In the genomic region with DNA sequence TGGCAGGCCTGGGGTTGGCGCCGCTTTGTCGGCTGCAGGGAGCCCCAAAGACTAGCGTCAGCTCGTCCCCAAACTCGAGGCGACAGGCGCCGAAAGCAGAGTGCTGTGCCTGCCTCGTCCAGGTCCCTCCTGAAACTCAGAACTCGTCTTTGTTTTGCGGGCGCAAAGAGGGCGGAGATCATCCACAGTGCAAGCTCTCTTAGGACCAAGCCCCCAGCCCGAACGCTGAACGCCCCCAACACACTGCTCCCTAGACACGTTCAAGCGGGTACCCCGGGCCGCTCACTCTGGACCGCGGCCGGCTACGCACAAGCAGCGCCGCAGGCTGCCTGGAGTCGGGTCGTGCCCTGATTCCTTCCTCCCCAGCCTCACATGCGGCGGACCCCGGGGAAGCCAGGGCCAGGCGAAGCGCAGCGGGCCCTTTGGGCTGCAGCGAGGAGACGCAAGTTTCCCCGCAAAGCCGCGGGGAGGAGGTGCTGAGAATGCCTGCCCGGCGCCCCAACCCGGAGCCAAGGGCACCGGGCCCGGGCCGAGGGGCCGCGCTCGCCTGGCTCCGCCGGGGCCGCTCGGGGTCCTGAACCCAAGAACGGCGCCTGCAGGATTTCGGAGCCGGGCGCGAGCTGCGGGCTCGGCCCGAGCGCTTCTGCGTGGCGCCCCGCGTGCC, we compare ENCODE assay signal across 8 cellular contexts. TPM values are rescaled to one million over a fixed set of nuclear protein-coding genes. Genes with fewer than 3 reads are reported as not detected.
DNase-seq lines count a peak whose midpoint lies in the region; ATAC-seq and TF ChIP-seq lines count a peak whose summit lies in the region.

No MANE protein-coding gene starts in this region.

- TF ChIP-seq CTCF in Peyer's patch (IDR thresholded peaks at IDR 0.05), result no peak
- TF ChIP-seq CTCF in sigmoid colon (IDR thresholded peaks at IDR 0.05), result no peak

- H3K36me3 ChIP-seq in Peyer's patch (no peaks in the 10 kb centered on the region), sigmoid colon (no peaks in the 10 kb centered on the region)

- intact Hi-C loops in sigmoid colon (cut with DNase I), result loop anchor here (10.0 kb wide), 1 partner anchor 187 kb away; no protein-coding TSS in a partner anchor
- intact Hi-C loops in sciatic nerve (cut with DNase I), result no loop called here

- H3K4me1 ChIP-seq in Peyer's patch (peaks cover 0 to 19% (median 10%) of the 10 kb centered on the region in 4 donors), sigmoid colon (peaks cover 0 to 22% (median 22%) of the 10 kb centered on the region in 4 donors)

- DNase-seq in NCI-H1092 treated with DMSO at 0.1 percent for 48 hours (lab: John Stamatoyannopoulos, UW), result peak; percentile 11
- no peak for DNase-seq in NCI-H1092 (lab: John Stamatoyannopoulos, UW)
- no peak for DNase-seq in Peyer's patch
- DNase-seq in germinal center (ENCODE audit: low spot score), result peak; percentile 21
- DNase-seq in sigmoid colon, result no peak
- no peak for DNase-seq in pons (ENCODE audit: low spot score)
- DNase-seq in occipital lobe (lab: John Stamatoyannopoulos, UW), result no peak
- DNase-seq in sciatic nerve (ENCODE audit: low spot score), result no peak

- peaks cover 0 to 11% of the 10 kb centered on the region in 2 donors for H3K27me3 ChIP-seq in Peyer's patch
- H3K27me3 ChIP-seq in sigmoid colon, result peaks cover 34 to 77% (median 55%) of the 10 kb centered on the region in 3 donors

- H3K27ac ChIP-seq in Peyer's patch (no peak overlapping the region), sigmoid colon (no peak overlapping the region)

- no peak for ATAC-seq in sciatic nerve

- TF ChIP-seq EP300 in sigmoid colon (IDR thresholded peaks at IDR 0.05), result no peak

- TF ChIP-seq POLR2A in Peyer's patch (IDR thresholded peaks at IDR 0.05) (no peak), sigmoid colon (IDR thresholded peaks at IDR 0.05) (no peak)

- H3K9me3 ChIP-seq in Peyer's patch (no peaks in the 10 kb centered on the region), sigmoid colon (no peaks in the 10 kb centered on the region)

- H3K4me3 ChIP-seq in Peyer's patch (peak overlapping the region in 3 of 4 donors; percentile 45 to 48 (median 47)), sigmoid colon (peak overlapping the region in 3 of 4 donors; percentile 27 to 45 (median 42))

- 2 to 3% methylated on average over 67 of the region's 67 CpGs for WGBS in sigmoid colon, 2 donors

RNA-seq across cellular contexts. Expression of gene FSTL4, which starts 0.9 kb away (rescaled TPM):
- total RNA-seq in Peyer's patch (1 to 10 TPM in 1 of 4 donors, under 1 TPM in 2, not detected in 1; 0.27 to 1.6 (median 0.35) TPM), sigmoid colon (under 1 TPM in 1 of 4 donors, not detected in 3; 0.28 TPM), occipital lobe (0.62 TPM), sciatic nerve (not detected)
- polyA plus RNA-seq in sigmoid colon, result under 1 TPM in 2 of 3 donors, not detected in 1; 0.23 to 0.45 TPM

Comparison
In these comparisons a context has a peak if more than half of its experiments do, and no peak if none do; other contexts are left out.
1. DNase-seq: peak in NCI-H1092 treated with DMSO at 0.1 percent for 48 hours (single experiment) and germinal center (single experiment); none in NCI-H1092 (single experiment), Peyer's patch (0 of 3), sigmoid colon (single experiment), pons (single experiment), occipital lobe (single experiment) and sciatic nerve (single experiment).